Comparison of ENCODE assay signal across 16 cellular contexts in the genomic region with DNA sequence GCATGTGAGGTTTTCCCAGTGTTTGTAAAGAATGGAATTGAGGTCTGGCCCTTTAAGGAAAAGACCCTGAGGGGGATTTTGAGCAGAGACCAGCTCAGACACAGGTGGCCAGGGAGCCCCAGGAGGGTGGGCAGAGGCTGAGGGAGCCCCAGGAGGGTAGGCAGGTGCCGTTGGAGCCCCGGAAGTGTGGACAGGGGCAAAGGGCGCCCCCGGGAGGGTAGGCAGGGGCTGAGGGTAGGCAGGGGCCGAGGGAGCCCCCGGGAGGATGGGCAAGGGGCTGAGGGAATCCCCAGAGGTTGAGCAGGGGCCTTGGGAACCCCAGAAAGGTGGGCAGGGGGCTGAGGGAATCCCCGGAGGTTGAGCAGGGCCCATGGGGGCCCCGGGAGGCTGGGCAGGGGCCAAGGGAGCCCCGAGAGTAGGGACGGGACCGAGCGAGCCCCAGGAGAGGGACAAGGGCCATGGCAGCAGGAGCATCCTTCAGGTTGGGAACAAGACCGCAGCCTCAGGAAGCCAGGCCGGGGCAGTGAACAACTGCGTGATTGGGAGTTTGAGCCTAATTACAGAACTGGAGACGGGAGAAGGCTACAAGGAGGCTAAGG.
DNase-seq lines count a peak whose midpoint lies in the region; ATAC-seq and TF ChIP-seq lines count a peak whose summit lies in the region.
"Had no signal": no experiment of that assay in that cellular context is flagged by ENCODE, and none has a peak within 500 bp of the region (broad histone marks: within the 10 kb centered on the region; RNA-seq: fewer than 3 reads in every experiment).

No MANE protein-coding gene starts in this region.

- peak overlapping the region; percentile 67 for H3K4me2 ChIP-seq in neural progenitor cell

- no peaks in the 10 kb centered on the region for H3K36me3 Mint-ChIP-seq in neural progenitor cell
- 0 out of 2 replicates have a peak, but pooled peaks cover 4% of the 10 kb centered on the region for H3K36me3 Mint-ChIP-seq in HFFc6 (ENCODE audit: low read depth)

- H3K4me3 ChIP-seq in right atrium auricular region (no peak overlapping the region), iPS-15b (ENCODE audit: low read depth, low read length) (no peak overlapping the region), neural progenitor cell (no peak overlapping the region)
- H3K4me3 ChIP-seq: SJCRH30 had no signal

- H3K9ac ChIP-seq in iPS-15b (ENCODE audit: low read depth, low read length) = peak overlapping the region; percentile 8
- no peak overlapping the region for H3K9ac ChIP-seq in neural progenitor cell

- peaks cover 13% of the 10 kb centered on the region for H3K27me3 Mint-ChIP-seq in neural progenitor cell (ENCODE audit: insufficient read depth, low read depth)
- H3K27me3 Mint-ChIP-seq in HFFc6 (ENCODE audit: insufficient read depth) = peaks cover 2% of the 10 kb centered on the region

- H3K4me3 Mint-ChIP-seq in neural progenitor cell = no peak overlapping the region
- no peak overlapping the region for H3K4me3 Mint-ChIP-seq in HFFc6

- peak overlapping the region; percentile 80 for H2AFZ ChIP-seq in neural progenitor cell (replicated peaks)

- no peak overlapping the region for H3K27ac ChIP-seq in right atrium auricular region
- H3K27ac ChIP-seq in neural progenitor cell = no peak overlapping the region
- H3K27ac ChIP-seq: C4-2B, RWPE1, SJCRH30 had no signal

- H3K9me3 ChIP-seq in right atrium auricular region (no peaks in the 10 kb centered on the region), iPS-15b (ENCODE audit: control insufficient read depth, insufficient read depth, low read length) (no peaks in the 10 kb centered on the region), neural progenitor cell (ENCODE audit: low read depth) (no peaks in the 10 kb centered on the region)
- H3K9me3 ChIP-seq: SJCRH30 had no signal

- no peaks in the 10 kb centered on the region for H3K27me3 ChIP-seq in right atrium auricular region
- no peaks in the 10 kb centered on the region for H3K27me3 ChIP-seq in iPS-15b (ENCODE audit: control insufficient read depth, insufficient read depth, low read length)
- no peaks in the 10 kb centered on the region for H3K27me3 ChIP-seq in neural progenitor cell

- intact Hi-C loops in cardiac septum (cut with DNase I) = no loop called here

- H3K4me1 Mint-ChIP-seq in neural progenitor cell = peaks cover 41% of the 10 kb centered on the region
- no peaks in the 10 kb centered on the region for H3K4me1 Mint-ChIP-seq in HFFc6 (ENCODE audit: low read depth)

- H3F3A ChIP-seq in neural progenitor cell (ENCODE audit: low read depth) = peaks cover 23% of the 10 kb centered on the region

- DNase-seq in cardiac septum (ENCODE audit: low spot score) = peak; percentile 12
- no peak for DNase-seq in right atrium auricular region (ENCODE audit: low spot score)
- DNase-seq in neural progenitor cell (ENCODE audit: low spot score) = no peak
- DNase-seq in ecto neural progenitor cell (ENCODE audit: low spot score) = no peak
- no peak for DNase-seq in HFFc6
- no peak for DNase-seq in NCI-H187 (lab: John Stamatoyannopoulos, UW)
- DNase-seq: NCI-H1417, NCI-H2029, NCI-H510A treated with DMSO at 0.1 percent for 48 hours, OCI-M1, SJCRH30 had no signal

- TF ChIP-seq CTCF in right atrium auricular region (IDR thresholded peaks at IDR 0.05) (no peak), neural progenitor cell (IDR thresholded peaks at IDR 0.05) (no peak), HFFc6 (IDR thresholded peaks at IDR 0.05) (no peak)

- H3K9me3 Mint-ChIP-seq in neural progenitor cell (peaks cover 7% of the 10 kb centered on the region), HFFc6 (peaks cover 70% of the 10 kb centered on the region)

- H3K79me2 ChIP-seq in neural progenitor cell (ENCODE audit: low read depth) = no peaks in the 10 kb centered on the region

- H3K27ac Mint-ChIP-seq in neural progenitor cell (peak overlapping the region; percentile 92), HFFc6 (no peak overlapping the region)

- H3K4me1 ChIP-seq in right atrium auricular region (no peaks in the 10 kb centered on the region), iPS-15b (ENCODE audit: control insufficient read depth, insufficient read depth, low read length) (peaks cover 12% of the 10 kb centered on the region), neural progenitor cell (peaks cover 36% of the 10 kb centered on the region)
- H3K4me1 ChIP-seq: SJCRH30 had no signal

- ATAC-seq in HG02588 (IDR thresholded peaks at IDR 0.05; ENCODE audit: unreplicated experiment) = no peak
- ATAC-seq: HCT116 had no signal

- H4K20me1 ChIP-seq in neural progenitor cell (ENCODE audit: low read depth) = no peaks in the 10 kb centered on the region

- no peaks in the 10 kb centered on the region for H3K36me3 ChIP-seq in right atrium auricular region
- no peaks in the 10 kb centered on the region for H3K36me3 ChIP-seq in iPS-15b (ENCODE audit: control insufficient read depth, insufficient read depth, low read length)
- no peaks in the 10 kb centered on the region for H3K36me3 ChIP-seq in neural progenitor cell
- H3K36me3 ChIP-seq: SJCRH30 had no signal
